ENCODE assay signal across 16 cellular contexts in genomic region chr3:61956236-61956635, GRCh38.
A peak's percentile ranks its signal among the peaks of the same experiment; 100 is the strongest.
DNase-seq lines count a peak whose midpoint lies in the region; ATAC-seq, FAIRE-seq and TF ChIP-seq lines count a peak whose summit lies in the region.
"Had no signal": no experiment of that assay in that cellular context is flagged by ENCODE, and none has a peak within 500 bp of the region (broad histone marks: within the 10 kb centered on the region; RNA-seq: fewer than 3 reads in every experiment).

No MANE protein-coding gene starts in this region.

- no peaks in the 10 kb centered on the region for H3K9me3 ChIP-seq in left lung
- no peaks in the 10 kb centered on the region for H3K9me3 ChIP-seq in vagina
- H3K9me3 ChIP-seq: A549 had no signal

- H3K27ac ChIP-seq in left lung (peak overlapping the region; percentile 22 to 61), vagina (peak overlapping the region; percentile 24)
- H3K27ac ChIP-seq: A549 had no signal

- intact Hi-C loops in left cardiac atrium (cut with DNase I), result no loop called here
- intact Hi-C loops in Right ventricle myocardium inferior (cut with DNase I), result no loop called here
- intact Hi-C loops in left lung (cut with DNase I), result no loop called here
- intact Hi-C loops in vagina (cut with DNase I), result no loop called here

- H3K27me3 ChIP-seq in bronchial epithelial cell (ENCODE audit: control insufficient read depth, insufficient read depth, low read length) (no peaks in the 10 kb centered on the region), left lung (no peaks in the 10 kb centered on the region), vagina (no peaks in the 10 kb centered on the region)

- H3K4me3 ChIP-seq in bronchial epithelial cell (ENCODE audit: low read depth, low read length), result no peak overlapping the region
- H3K4me3 ChIP-seq in left lung, result no peak overlapping the region
- no peak overlapping the region for H3K4me3 ChIP-seq in vagina
- H3K4me3 ChIP-seq: A549 had no signal

- TF ChIP-seq CTCF in bronchial epithelial cell (IDR thresholded peaks at IDR 0.05; ENCODE audit: insufficient read depth, low read length, severe bottlenecking), result no peak
- TF ChIP-seq CTCF in left lung (IDR thresholded peaks at IDR 0.05), result no peak
- TF ChIP-seq CTCF in vagina (IDR thresholded peaks at IDR 0.05), result no peak

- FAIRE-seq in bronchial epithelial cell (lab: Jason Lieb, UNC), result no peak
- FAIRE-seq: A549 had no signal

- peak; percentile 38 to 66 for ATAC-seq in left cardiac atrium
- ATAC-seq in Right ventricle myocardium inferior, result no peak
- ATAC-seq in left lung, result peak; percentile 67
- no peak for ATAC-seq in stimulated activated naive CD8-positive, alpha-beta T cell treated with anti-CD3 and anti-CD28 coated beads, Interleukin-15, Interleukin-2, amounts not matched to agents 100 U/mL and 50 U/mL, for 24 hours
- ATAC-seq: A549, left lobe of liver had no signal

- H3K36me3 ChIP-seq in bronchial epithelial cell (ENCODE audit: control insufficient read depth, insufficient read depth, low read length), result no peaks in the 10 kb centered on the region
- H3K36me3 ChIP-seq in left lung, result no peaks in the 10 kb centered on the region
- H3K36me3 ChIP-seq in vagina, result no peaks in the 10 kb centered on the region

- DNase-seq in left cardiac atrium (no peak), Right ventricle myocardium inferior (ENCODE audit: missing footprints) (no peak), bronchial epithelial cell (ENCODE audit: low read depth) (peak; percentile 81), left lung (no peak), vagina (ENCODE audit: extremely low spot score in 2 of 2) (no peak), 8988T (no peak), NCI-H1694 treated with DMSO at 0.1 percent for 48 hours (lab: John Stamatoyannopoulos, UW) (no peak)
- no peak for DNase-seq in stimulated activated naive CD8-positive, alpha-beta T cell treated with anti-CD3 and anti-CD28 coated beads, Interleukin-15, Interleukin-2, amounts not matched to agents 100 U/mL and 50 U/mL, for 24 hours
- DNase-seq: activated CD8-positive, alpha-beta memory T cell treated with anti-CD3 and anti-CD28 coated beads, Interleukin-2, amount 50 U/mL, for 4 hours; amygdala; erythroblast; Kasumi-1; occipital lobe; substantia nigra had no signal

- no peak for TF ChIP-seq POLR2A in vagina (IDR thresholded peaks at IDR 0.05)

- H3K4me1 ChIP-seq in left lung (no peaks in the 10 kb centered on the region), vagina (no peaks in the 10 kb centered on the region)
- H3K4me1 ChIP-seq: A549 had no signal

Comparison
In these comparisons a context has a peak if more than half of its experiments do, and no peak if none do; other contexts are left out.
1. ATAC-seq: peak in left cardiac atrium (2 of 2) and left lung (single experiment); none in Right ventricle myocardium inferior (single experiment) and stimulated activated naive CD8-positive, alpha-beta T cell treated with anti-CD3 and anti-CD28 coated beads, Interleukin-15, Interleukin-2, amounts not matched to agents 100 U/mL and 50 U/mL, for 24 hours (single experiment).